Comparison of ENCODE assay signal across 2 cellular contexts in genomic region chr22:46935506-46936377, GRCh38.
TF ChIP-seq lines count a peak whose summit lies in the region.

No MANE protein-coding gene starts in this region.

TF ChIP-seq in K562, 482 proteins besides CTCF, POLR2A, EP300 and RAD21 (continued from another document and continues in another):
- TF ChIP-seq ZNF395 (CRISPR knock-in tag; IDR thresholded peaks at IDR 0.05) (0 out of 2 replicates have a peak, but pooled peaks have one; percentile 10), CEBPG (CRISPR knock-in tag; IDR thresholded peaks at IDR 0.05) (0 out of 2 replicates have a peak, but pooled peaks have one; percentile 60), CEBPG (tag; conservative IDR thresholded peaks at IDR 0.05 in 1 of 2, IDR thresholded peaks at IDR 0.05 in 1 of 2) (no peak; a peak in 1 of 4 replicates), CBFA2T2 (conservative IDR thresholded peaks at IDR 0.05) (no peak), ETS1 (conservative IDR thresholded peaks at IDR 0.05; ENCODE audit: control insufficient read depth, low read depth, low read length) (no peak), MTA2 (IDR thresholded peaks at IDR 0.05; ENCODE audit: low read depth) (peak; percentile 22; the same call in 1 of the 2 replicates), ARHGAP35 (IDR thresholded peaks at IDR 0.05; ENCODE audit: partially characterized antibody) (no peak), L3MBTL2 (IDR thresholded peaks at IDR 0.05) (peak; percentile 26; the same call in 1 of the 2 replicates), MAZ (CRISPR knock-in tag; conservative IDR thresholded peaks at IDR 0.05 in 1 of 2, IDR thresholded peaks at IDR 0.05 in 1 of 2) (peak in 1 of 2 experiments; percentile 40; a peak in 1 of 4 replicates), NFRKB (IDR thresholded peaks at IDR 0.05; ENCODE audit: low read depth) (peak; percentile 42; the same call in 1 of the 2 replicates), ZNF592 (IDR thresholded peaks at IDR 0.05) (peak; percentile 46; the same call in 1 of the 2 replicates), ZBTB7A (IDR thresholded peaks at IDR 0.05; ENCODE audit: borderline replicate concordance, control insufficient read depth, low read depth, low read length) (peak; percentile 22; the same call in 1 of the 2 replicates), CBX2 (IDR thresholded peaks at IDR 0.05; ENCODE audit: insufficient read depth, low read length, poor library complexity, severe bottlenecking) (no peak), PHF8 (IDR thresholded peaks at IDR 0.05; ENCODE audit: borderline replicate concordance, low read length) (peak; percentile 21; the same call in 1 of the 2 replicates), RBM22 (IDR thresholded peaks at IDR 0.05; ENCODE audit: low read depth, low read length, poor library complexity, severe bottlenecking) (no peak), SIRT6 (IDR thresholded peaks at IDR 0.05; ENCODE audit: low read depth, low read length) (no peak), SPI1 (IDR thresholded peaks at IDR 0.05; ENCODE audit: borderline replicate concordance, low read depth, low read length) (peak; percentile 65; the same call in 1 of the 2 replicates), ATF3 (IDR thresholded peaks at IDR 0.05) (peak; percentile 80), ATF3 (CRISPR knock-in tag; conservative IDR thresholded peaks at IDR 0.05) (no peak), MEIS2 (IDR thresholded peaks at IDR 0.05; ENCODE audit: partially characterized antibody) (peak; percentile 83)

TF ChIP-seq in liver, 16 proteins besides CTCF, POLR2A, EP300 and RAD21 (continued from another document):
- peak; percentile 84 for TF ChIP-seq ZBTB33 (IDR thresholded peaks at IDR 0.05)
- TF ChIP-seq REST (IDR thresholded peaks at IDR 0.05) = peak; percentile 82
- peak; percentile 78 for TF ChIP-seq FOXA2 (IDR thresholded peaks at IDR 0.05)
- TF ChIP-seq NR2F2 (IDR thresholded peaks at IDR 0.05) = peak; percentile 96
- no peak for TF ChIP-seq EGR1 (IDR thresholded peaks at IDR 0.05; ENCODE audit: low read depth in 2 of 2)
- TF ChIP-seq FOXA1 (IDR thresholded peaks at IDR 0.05) = peak; percentile 64
- peak; percentile 97 to 98 for TF ChIP-seq HNF4A (conservative IDR thresholded peaks at IDR 0.05)
- peak; percentile 88 to 92 for TF ChIP-seq JUND (IDR thresholded peaks at IDR 0.05)
- TF ChIP-seq GABPA (IDR thresholded peaks at IDR 0.05 in 1 of 2, conservative IDR thresholded peaks at IDR 0.05 in 1 of 2) = peak in 1 of 2 donors; percentile 57
- TF ChIP-seq SP1 (IDR thresholded peaks at IDR 0.05) = peak; percentile 98
- peak; percentile 94 for TF ChIP-seq ATF3 (IDR thresholded peaks at IDR 0.05)
- TF ChIP-seq MAX (IDR thresholded peaks at IDR 0.05) = peak; percentile 86
- peak; percentile 98 to 99 for TF ChIP-seq RXRA (IDR thresholded peaks at IDR 0.05)
